In the genomic region with DNA sequence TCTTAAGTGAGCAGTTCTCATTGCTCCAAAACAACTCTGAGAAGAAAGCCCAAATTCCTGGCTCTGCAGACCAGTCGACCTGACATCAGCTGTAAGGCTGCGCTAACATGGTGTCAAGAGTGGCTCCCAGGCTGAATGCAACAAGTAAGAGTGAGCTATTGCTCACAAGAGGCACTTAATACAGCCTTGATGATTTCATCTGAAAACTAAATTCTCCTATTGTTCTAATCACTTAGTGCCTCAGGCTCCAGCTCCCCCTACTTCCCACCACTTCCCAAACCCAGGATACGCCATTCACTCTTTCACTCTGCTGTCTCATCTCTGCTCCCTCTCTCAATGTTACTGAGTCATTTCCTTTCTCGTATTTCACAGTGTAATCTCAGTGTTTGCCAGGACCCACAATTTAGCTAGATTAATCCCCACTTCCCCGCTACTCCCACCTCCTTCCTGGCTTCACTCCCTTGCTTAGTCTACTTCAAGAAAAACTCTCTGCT, we compare ENCODE assay signal across 7 cellular contexts.
DNase-seq lines count a peak whose midpoint lies in the region; ATAC-seq and TF ChIP-seq lines count a peak whose summit lies in the region.

No MANE protein-coding gene starts in this region.

- H4K20me1 ChIP-seq in SK-N-SH (ENCODE audit: insufficient read depth) = no peaks in the 10 kb centered on the region

- CTCF ChIA-PET in SK-N-SH (lab: Yijun Ruan, JAX) = interaction anchor here (1.7 kb wide), 1 partner anchor 141 kb away, joined by 4 read pairs; no protein-coding TSS in a partner anchor

- H3K9ac ChIP-seq in SK-N-SH = peak overlapping the region; percentile 89

- peak overlapping the region; percentile 84 to 100 for H3K27ac ChIP-seq in SK-N-SH (ENCODE audit: low read depth in 2 of 2, low read length in 1 of 2)
- H3K27ac ChIP-seq in psoas muscle = peak overlapping the region; percentile 88
- no peak overlapping the region for H3K27ac ChIP-seq in WERI-Rb-1

- DNase-seq in SK-N-SH = no peak
- peak; percentile 99 for DNase-seq in fibroblast of the aortic adventitia (ENCODE audit: low read depth)
- peak in 1 of 2 donors; percentile 16 for DNase-seq in psoas muscle
- no peak for DNase-seq in NK-92 treated with Interleukin-12 subunit alpha and Interleukin-12 subunit beta, amount 100 ng/mL, for 24 hours (lab: John Stamatoyannopoulos, UW)
- no peak for DNase-seq in WERI-Rb-1

- H3F3A ChIP-seq in SK-N-SH (replicated peaks; ENCODE audit: insufficient read depth) = peaks cover 70% of the 10 kb centered on the region

- H3K9me3 ChIP-seq in SK-N-SH = no peaks in the 10 kb centered on the region
- no peaks in the 10 kb centered on the region for H3K9me3 ChIP-seq in psoas muscle
- no peaks in the 10 kb centered on the region for H3K9me3 ChIP-seq in WERI-Rb-1 (ENCODE audit: severe bottlenecking)

- H3K4me3 ChIP-seq in SK-N-SH (ENCODE audit: low read depth in 2 of 2, low read length in 1 of 2) (peak overlapping the region; percentile 4 to 34; a peak in 1 of 4 replicates), fibroblast of the aortic adventitia (ENCODE audit: low read depth, low read length) (peak overlapping the region; percentile 11), psoas muscle (peak overlapping the region; percentile 6), WERI-Rb-1 (ENCODE audit: low read depth, low read length) (no peak overlapping the region)

- no peak for TF ChIP-seq RAD21 in SK-N-SH (IDR thresholded peaks at IDR 0.05; ENCODE audit: low read length)

- peaks cover 14 to 90% of the 10 kb centered on the region in 2 experiments for H3K4me1 ChIP-seq in SK-N-SH (ENCODE audit: control insufficient read depth in 1 of 2, insufficient read depth in 2 of 2, low read depth in 1 of 2, low read length in 1 of 2)
- H3K4me1 ChIP-seq in psoas muscle = peaks cover 93% of the 10 kb centered on the region

- TF ChIP-seq CTCF in SK-N-SH (IDR thresholded peaks at IDR 0.05) (no peak), fibroblast of the aortic adventitia (IDR thresholded peaks at IDR 0.05; ENCODE audit: insufficient read depth, low read length) (no peak), psoas muscle (IDR thresholded peaks at IDR 0.05) (no peak), WERI-Rb-1 (IDR thresholded peaks at IDR 0.05; ENCODE audit: low read depth, low read length) (no peak)

- intact Hi-C loops in psoas muscle (cut with DNase I) = loop anchor here in 1 of 2 donors (5.0 kb wide), 1 partner anchor 81 kb away; a partner anchor contains a TSS

- 9% methylated on average over 5 of the region's 5 CpGs for WGBS in SK-N-SH (ENCODE audit: low lambda C conversion rate)
- 24 to 45% (median 25%) methylated on average over 5 of the region's 5 CpGs for WGBS in psoas muscle, 3 donors

- peak overlapping the region; percentile 78 for H3K4me2 ChIP-seq in SK-N-SH

- H3K36me3 ChIP-seq in SK-N-SH (replicated peaks in 1 of 2; ENCODE audit: control insufficient read depth in 1 of 2, insufficient read depth in 2 of 2, low read length in 1 of 2) = peaks cover 6 to 13% of the 10 kb centered on the region in 2 experiments
- H3K36me3 ChIP-seq in psoas muscle (ENCODE audit: insufficient read depth in 1 of 2, low read depth in 1 of 2) = peaks cover 0 to 10% of the 10 kb centered on the region in 2 donors
- H3K36me3 ChIP-seq in WERI-Rb-1 = no peaks in the 10 kb centered on the region

- H3K27me3 ChIP-seq in SK-N-SH (ENCODE audit: insufficient read depth) (no peaks in the 10 kb centered on the region), psoas muscle (ENCODE audit: insufficient read depth in 3 of 3, low read length in 2 of 3) (no peaks in the 10 kb centered on the region), WERI-Rb-1 (ENCODE audit: insufficient read depth, low read depth, severe bottlenecking) (no peaks in the 10 kb centered on the region)

- peaks cover 59% of the 10 kb centered on the region for H3K79me2 ChIP-seq in SK-N-SH (ENCODE audit: insufficient read depth)

- no peaks in the 10 kb centered on the region for H3K9me2 ChIP-seq in SK-N-SH

- POLR2A ChIA-PET in SK-N-SH (lab: Yijun Ruan, JAX) = no interaction called here

- ATAC-seq in GM18517 (IDR thresholded peaks at IDR 0.05; ENCODE audit: unreplicated experiment) = peak; percentile 52
- peak; percentile 45 for ATAC-seq in HG03159 (IDR thresholded peaks at IDR 0.05; ENCODE audit: unreplicated experiment)
- peak; percentile 79 to 85 (median 80) for ATAC-seq in psoas muscle

- peak; percentile 54 to 94 for TF ChIP-seq EP300 in SK-N-SH (IDR thresholded peaks at IDR 0.05; ENCODE audit: borderline replicate concordance in 1 of 2, low read depth in 1 of 2, low read length in 1 of 2)

- H2AFZ ChIP-seq in SK-N-SH (ENCODE audit: low read depth) = no peak overlapping the region

TF ChIP-seq in SK-N-SH, 30 proteins besides CTCF, POLR2A, EP300 and RAD21 (continues in another document):
- TF ChIP-seq, protein P1, sequence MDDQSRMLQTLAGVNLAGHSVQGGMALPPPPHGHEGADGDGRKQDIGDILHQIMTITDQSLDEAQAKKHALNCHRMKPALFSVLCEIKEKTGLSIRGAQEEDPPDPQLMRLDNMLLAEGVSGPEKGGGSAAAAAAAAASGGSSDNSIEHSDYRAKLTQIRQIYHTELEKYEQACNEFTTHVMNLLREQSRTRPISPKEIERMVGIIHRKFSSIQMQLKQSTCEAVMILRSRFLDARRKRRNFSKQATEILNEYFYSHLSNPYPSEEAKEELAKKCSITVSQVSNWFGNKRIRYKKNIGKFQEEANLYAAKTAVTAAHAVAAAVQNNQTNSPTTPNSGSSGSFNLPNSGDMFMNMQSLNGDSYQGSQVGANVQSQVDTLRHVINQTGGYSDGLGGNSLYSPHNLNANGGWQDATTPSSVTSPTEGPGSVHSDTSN (IDR thresholded peaks at IDR 0.05) = peak; percentile 91
- TF ChIP-seq, protein P2, sequence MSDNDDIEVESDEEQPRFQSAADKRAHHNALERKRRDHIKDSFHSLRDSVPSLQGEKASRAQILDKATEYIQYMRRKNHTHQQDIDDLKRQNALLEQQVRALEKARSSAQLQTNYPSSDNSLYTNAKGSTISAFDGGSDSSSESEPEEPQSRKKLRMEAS (IDR thresholded peaks at IDR 0.05; ENCODE audit: low read depth) = 0 out of 2 replicates have a peak, but pooled peaks have one; percentile 43
- TF ChIP-seq YY1 (IDR thresholded peaks at IDR 0.05; ENCODE audit: low read depth) (0 out of 2 replicates have a peak, but pooled peaks have one; percentile 56), EZH2phosphoT487 (IDR thresholded peaks at IDR 0.05; ENCODE audit: borderline replicate concordance, low read depth) (no peak), NFIC (IDR thresholded peaks at IDR 0.05; ENCODE audit: borderline replicate concordance) (peak; percentile 95), RXRA (IDR thresholded peaks at IDR 0.05; ENCODE audit: borderline replicate concordance, low read depth) (peak; percentile 80; the same call in 1 of the 2 replicates), TEAD4 (IDR thresholded peaks at IDR 0.05; ENCODE audit: borderline replicate concordance, insufficient read depth) (peak; percentile 87), SMC3 (IDR thresholded peaks at IDR 0.05; ENCODE audit: low read depth, low read length) (peak; percentile 5; the same call in 1 of the 2 replicates), FOSL2 (IDR thresholded peaks at IDR 0.05; ENCODE audit: borderline replicate concordance, low read depth) (peak; percentile 94), MXI1 (IDR thresholded peaks at IDR 0.05; ENCODE audit: low read depth, low read length) (no peak), RCOR1 (IDR thresholded peaks at IDR 0.05; ENCODE audit: low read length) (no peak), GABPA (IDR thresholded peaks at IDR 0.05; ENCODE audit: low read depth) (peak; percentile 22; the same call in 1 of the 2 replicates), SIN3A (IDR thresholded peaks at IDR 0.05; ENCODE audit: borderline replicate concordance, low read depth, low read length) (peak; percentile 76; the same call in 1 of the 2 replicates), POLR2AphosphoS5 (IDR thresholded peaks at IDR 0.05; ENCODE audit: low read depth, low read length) (peak; percentile 78), TAF1 (IDR thresholded peaks at IDR 0.05; ENCODE audit: borderline replicate concordance, low read depth, low read length) (no peak), RFX5 (IDR thresholded peaks at IDR 0.05; ENCODE audit: low read length) (no peak), FOXM1 (IDR thresholded peaks at IDR 0.05; ENCODE audit: low read depth) (peak; percentile 87), ELF1 (IDR thresholded peaks at IDR 0.05) (peak; percentile 42; the same call in 1 of the 2 replicates)
- TF ChIP-seq, protein P3, sequence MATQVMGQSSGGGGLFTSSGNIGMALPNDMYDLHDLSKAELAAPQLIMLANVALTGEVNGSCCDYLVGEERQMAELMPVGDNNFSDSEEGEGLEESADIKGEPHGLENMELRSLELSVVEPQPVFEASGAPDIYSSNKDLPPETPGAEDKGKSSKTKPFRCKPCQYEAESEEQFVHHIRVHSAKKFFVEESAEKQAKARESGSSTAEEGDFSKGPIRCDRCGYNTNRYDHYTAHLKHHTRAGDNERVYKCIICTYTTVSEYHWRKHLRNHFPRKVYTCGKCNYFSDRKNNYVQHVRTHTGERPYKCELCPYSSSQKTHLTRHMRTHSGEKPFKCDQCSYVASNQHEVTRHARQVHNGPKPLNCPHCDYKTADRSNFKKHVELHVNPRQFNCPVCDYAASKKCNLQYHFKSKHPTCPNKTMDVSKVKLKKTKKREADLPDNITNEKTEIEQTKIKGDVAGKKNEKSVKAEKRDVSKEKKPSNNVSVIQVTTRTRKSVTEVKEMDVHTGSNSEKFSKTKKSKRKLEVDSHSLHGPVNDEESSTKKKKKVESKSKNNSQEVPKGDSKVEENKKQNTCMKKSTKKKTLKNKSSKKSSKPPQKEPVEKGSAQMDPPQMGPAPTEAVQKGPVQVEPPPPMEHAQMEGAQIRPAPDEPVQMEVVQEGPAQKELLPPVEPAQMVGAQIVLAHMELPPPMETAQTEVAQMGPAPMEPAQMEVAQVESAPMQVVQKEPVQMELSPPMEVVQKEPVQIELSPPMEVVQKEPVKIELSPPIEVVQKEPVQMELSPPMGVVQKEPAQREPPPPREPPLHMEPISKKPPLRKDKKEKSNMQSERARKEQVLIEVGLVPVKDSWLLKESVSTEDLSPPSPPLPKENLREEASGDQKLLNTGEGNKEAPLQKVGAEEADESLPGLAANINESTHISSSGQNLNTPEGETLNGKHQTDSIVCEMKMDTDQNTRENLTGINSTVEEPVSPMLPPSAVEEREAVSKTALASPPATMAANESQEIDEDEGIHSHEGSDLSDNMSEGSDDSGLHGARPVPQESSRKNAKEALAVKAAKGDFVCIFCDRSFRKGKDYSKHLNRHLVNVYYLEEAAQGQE (IDR thresholded peaks at IDR 0.05; ENCODE audit: low read depth, low read length) = peak; percentile 72
- TF ChIP-seq, protein P4, sequence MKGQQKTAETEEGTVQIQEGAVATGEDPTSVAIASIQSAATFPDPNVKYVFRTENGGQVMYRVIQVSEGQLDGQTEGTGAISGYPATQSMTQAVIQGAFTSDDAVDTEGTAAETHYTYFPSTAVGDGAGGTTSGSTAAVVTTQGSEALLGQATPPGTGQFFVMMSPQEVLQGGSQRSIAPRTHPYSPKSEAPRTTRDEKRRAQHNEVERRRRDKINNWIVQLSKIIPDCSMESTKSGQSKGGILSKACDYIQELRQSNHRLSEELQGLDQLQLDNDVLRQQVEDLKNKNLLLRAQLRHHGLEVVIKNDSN (IDR thresholded peaks at IDR 0.05; ENCODE audit: borderline replicate concordance, low read depth) = no peak
